In the genomic region with DNA sequence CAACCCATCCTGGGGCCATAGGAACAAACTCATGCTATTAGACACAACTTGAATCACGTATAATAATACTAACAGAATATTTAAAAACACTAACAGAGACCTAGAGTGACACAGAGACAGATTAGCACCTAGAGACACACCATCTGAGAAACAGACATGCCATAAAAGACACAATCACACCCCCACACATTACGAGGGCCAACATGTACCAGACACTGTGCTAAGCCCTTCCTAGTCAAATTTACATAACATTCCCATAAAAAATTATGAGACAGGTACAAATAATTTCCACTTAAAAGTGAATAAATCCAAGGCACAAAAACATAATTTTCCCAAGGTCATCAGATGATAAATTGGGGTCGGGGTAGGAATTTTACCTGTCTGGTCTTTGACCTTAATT, we compare ENCODE assay signal across 31 cellular contexts.
"Had no signal": no experiment of that assay in that cellular context is flagged by ENCODE, and none has a peak within 500 bp of the region (broad histone marks: within the 10 kb centered on the region; RNA-seq: fewer than 3 reads in every experiment).

No MANE protein-coding gene starts in this region.

- H3K27ac ChIP-seq: adrenal gland, ascending aorta, body of pancreas, brain microvascular endothelial cell, breast epithelium, cardiac muscle cell had no signal

- DNase-seq: activated effector memory CD4-positive, alpha-beta T cell treated with anti-CD3 and anti-CD28 coated beads, Interleukin-2, amount 50 U/mL, for 16 hours; activated effector memory CD4-positive, alpha-beta T cell treated with Interleukin-2 at 50 U/mL for 16 hours; activated gamma-delta T cell; activated gamma-delta T cell treated with Interleukin-2 at 50 U/mL for 16 hours; activated naive CD4-positive, alpha-beta T cell; activated naive CD4-positive, alpha-beta T cell treated with anti-CD3 and anti-CD28 coated beads for 36 hours; activated naive CD4-positive, alpha-beta T cell treated with anti-CD3 and anti-CD28 coated beads, Interleukin-2, amount 10 ng/mL, durations not matched to agents 7 days and 5 days; activated naive CD4-positive, alpha-beta T cell treated with anti-CD3 and anti-CD28 coated beads, Interleukin-2, amount 50 U/mL, for 16 hours; activated naive CD4-positive, alpha-beta T cell treated with Interleukin-2 at 50 U/mL for 16 hours; activated naive CD8-positive, alpha-beta T cell treated with anti-CD3 and anti-CD28 coated beads for 36 hours; activated naive CD8-positive, alpha-beta T cell treated with anti-CD3 and anti-CD28 coated beads, Interleukin-2, amount 10 ng/mL, durations not matched to agents 7 days and 5 days; activated naive CD8-positive, alpha-beta T cell treated with anti-CD3 and anti-CD28 coated beads, Interleukin-2, amount 50 U/mL, for 24 hours; activated T-cell treated with anti-CD3 and anti-CD28 coated beads, Interleukin-2, amount 50 U/mL, for 24 hours; activated T-cell treated with anti-CD3 and anti-CD28 coated beads, Interleukin-2, amount 50 U/mL, for 4 hours; activated T-cell treated with anti-CD3 and anti-CD28 coated beads, Interleukin-2, amount 50 U/mL, for 48 hours; activated T-cell treated with anti-CD3 and anti-CD28 coated beads, Interleukin-2, amount 50 U/mL, for 72 hours; adrenal gland; amniotic stem cell; amygdala; anterior cingulate cortex; aorta; body of pancreas; brain microvascular endothelial cell; caudate nucleus; central memory CD4-positive, alpha-beta T cell; cerebellar nuclear complex had no signal

- H3K4me3 ChIP-seq: adrenal gland, ascending aorta, body of pancreas, breast epithelium, cardiac muscle cell had no signal

- ATAC-seq: activated naive CD4-positive, alpha-beta T cell treated with anti-CD3 and anti-CD28 coated beads, Interleukin-2, amount 50 U/mL, for 72 hours; activated naive CD8-positive, alpha-beta T cell treated with anti-CD3 and anti-CD28 coated beads, Interleukin-2, amount 50 U/mL, for 24 hours; activated T-cell treated with anti-CD3 and anti-CD28 coated beads, Interleukin-2, amount 50 U/mL, for 4 hours; activated T-cell treated with anti-CD3 and anti-CD28 coated beads, Interleukin-2, amount 50 U/mL, for 72 hours; activated T-helper 17 cell treated with anti-CD3 and anti-CD28 coated beads, Interleukin-2, amount 50 U/mL, for 72 hours; body of pancreas had no signal
